28 cellular contexts compared by ENCODE assay signal in the genomic region with DNA sequence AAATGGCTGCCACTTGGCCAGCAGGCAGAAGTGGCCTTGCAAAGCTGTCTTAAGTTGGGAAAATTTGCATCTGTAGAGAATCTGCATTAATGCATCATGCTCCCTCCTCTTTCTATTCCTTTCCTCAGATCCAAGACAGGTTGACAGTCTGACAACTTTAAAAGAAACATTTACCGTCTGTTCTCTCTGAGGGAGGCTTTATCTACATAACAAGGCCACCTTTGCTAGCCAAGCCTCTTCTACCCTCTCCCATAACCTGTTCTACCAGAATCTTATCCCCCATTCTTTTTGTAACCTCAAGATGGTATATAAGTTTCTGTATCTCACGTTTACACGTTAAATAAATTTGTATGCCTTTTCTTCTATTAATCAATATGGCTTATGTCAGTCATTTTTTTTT.
"Had no signal": no experiment of that assay in that cellular context is flagged by ENCODE, and none has a peak within 500 bp of the region (broad histone marks: within the 10 kb centered on the region; RNA-seq: fewer than 3 reads in every experiment).

No MANE protein-coding gene starts in this region.

- H3K4me1 ChIP-seq: esophagus muscularis mucosa, gastroesophageal sphincter had no signal

- H3K27ac ChIP-seq: brain microvascular endothelial cell, coronary artery, dorsolateral prefrontal cortex, esophagus muscularis mucosa, gastroesophageal sphincter had no signal

- DNase-seq: activated CD4-positive, alpha-beta memory T cell treated with anti-CD3 and anti-CD28 coated beads, Interleukin-2, amount 10 ng/mL, durations not matched to agents 7 days and 5 days; activated CD4-positive, alpha-beta T cell treated with anti-CD3 and anti-CD28 coated beads for 1 hour; activated CD4-positive, alpha-beta T cell treated with anti-CD3 and anti-CD28 coated beads for 4 hours; activated CD4-positive, alpha-beta T cell treated with anti-CD3 and anti-CD28 coated beads, Interleukin-2, amount 10 ng/mL, durations not matched to agents 7 days and 5 days; activated CD4-positive, alpha-beta T cell treated with anti-CD3 and anti-CD28 coated beads, Interleukin-2, amount 50 U/mL, for 4 hours; activated CD8-positive, alpha-beta memory T cell treated with anti-CD3 and anti-CD28 coated beads, Interleukin-2, amount 50 U/mL, for 48 hours; activated gamma-delta T cell; activated naive CD4-positive, alpha-beta T cell; activated naive CD4-positive, alpha-beta T cell treated with anti-CD3 and anti-CD28 coated beads, Interleukin-2, amount 10 ng/mL, durations not matched to agents 7 days and 5 days; activated naive CD8-positive, alpha-beta T cell treated with anti-CD3 and anti-CD28 coated beads, Interleukin-2, amount 10 ng/mL, durations not matched to agents 7 days and 5 days; activated T-cell treated with anti-CD3 and anti-CD28 coated beads for 4 hours; activated T-cell treated with anti-CD3 and anti-CD28 coated beads, Interleukin-2, amount 50 U/mL, for 24 hours; activated T-cell treated with anti-CD3 and anti-CD28 coated beads, Interleukin-2, amount 50 U/mL, for 72 hours; brain microvascular endothelial cell; dorsolateral prefrontal cortex; effector memory CD4-positive, alpha-beta T cell; erythroblast; foreskin melanocyte; head of caudate nucleus; T-helper 2 cell had no signal

- H3K4me3 Mint-ChIP-seq: activated CD4-positive, alpha-beta memory T cell treated with anti-CD3 and anti-CD28 coated beads, Interleukin-2, amount 10 ng/mL, durations not matched to agents 7 days and 5 days; activated CD4-positive, alpha-beta T cell treated with anti-CD3 and anti-CD28 coated beads, Interleukin-2, amount 10 ng/mL, durations not matched to agents 7 days and 5 days; activated naive CD4-positive, alpha-beta T cell treated with anti-CD3 and anti-CD28 coated beads, Interleukin-2, amount 10 ng/mL, durations not matched to agents 7 days and 5 days; activated naive CD8-positive, alpha-beta T cell treated with anti-CD3 and anti-CD28 coated beads, Interleukin-2, amount 10 ng/mL, durations not matched to agents 7 days and 5 days; activated T-cell treated with anti-CD3 and anti-CD28 coated beads, Interleukin-2, amount 50 U/mL, for 24 hours; activated T-cell treated with anti-CD3 and anti-CD28 coated beads, Interleukin-2, amount 50 U/mL, for 72 hours; central memory CD8-positive, alpha-beta T cell; dendritic cell treated with granulocyte-macrophage colony-stimulating factor and Interleukin-4, amounts not matched to agents 40 ng/mL and 50 ng/mL, for 4 days had no signal

- H3K4me3 ChIP-seq: coronary artery, dorsolateral prefrontal cortex, esophagus muscularis mucosa, gastroesophageal sphincter had no signal

- FAIRE-seq: astrocyte, bronchial epithelial cell had no signal

- H3K36me3 Mint-ChIP-seq: activated naive CD4-positive, alpha-beta T cell treated with anti-CD3 and anti-CD28 coated beads, Interleukin-2, amount 10 ng/mL, durations not matched to agents 7 days and 5 days; activated naive CD8-positive, alpha-beta T cell treated with anti-CD3 and anti-CD28 coated beads, Interleukin-2, amount 10 ng/mL, durations not matched to agents 7 days and 5 days had no signal

- ATAC-seq: activated naive CD4-positive, alpha-beta T cell treated with anti-CD3 and anti-CD28 coated beads, Interleukin-2, amount 50 U/mL, for 72 hours; activated T-cell treated with anti-CD3 and anti-CD28 coated beads, Interleukin-2, amount 50 U/mL, for 72 hours; gastroesophageal sphincter had no signal

- H3K27me3 Mint-ChIP-seq: activated CD4-positive, alpha-beta memory T cell treated with anti-CD3 and anti-CD28 coated beads, Interleukin-2, amount 10 ng/mL, durations not matched to agents 7 days and 5 days; activated CD4-positive, alpha-beta T cell treated with anti-CD3 and anti-CD28 coated beads, Interleukin-2, amount 10 ng/mL, durations not matched to agents 7 days and 5 days; activated naive CD4-positive, alpha-beta T cell treated with anti-CD3 and anti-CD28 coated beads, Interleukin-2, amount 10 ng/mL, durations not matched to agents 7 days and 5 days; activated naive CD8-positive, alpha-beta T cell treated with anti-CD3 and anti-CD28 coated beads, Interleukin-2, amount 10 ng/mL, durations not matched to agents 7 days and 5 days; activated T-cell treated with anti-CD3 and anti-CD28 coated beads, Interleukin-2, amount 50 U/mL, for 24 hours; central memory CD8-positive, alpha-beta T cell; dendritic cell treated with granulocyte-macrophage colony-stimulating factor and Interleukin-4, amounts not matched to agents 40 ng/mL and 50 ng/mL, for 4 days had no signal

- H3K27ac Mint-ChIP-seq: activated CD4-positive, alpha-beta memory T cell treated with anti-CD3 and anti-CD28 coated beads, Interleukin-2, amount 10 ng/mL, durations not matched to agents 7 days and 5 days; activated CD4-positive, alpha-beta T cell treated with anti-CD3 and anti-CD28 coated beads, Interleukin-2, amount 10 ng/mL, durations not matched to agents 7 days and 5 days; activated naive CD4-positive, alpha-beta T cell treated with anti-CD3 and anti-CD28 coated beads, Interleukin-2, amount 10 ng/mL, durations not matched to agents 7 days and 5 days; activated naive CD4-positive, alpha-beta T cell treated with anti-CD3 and anti-CD28 coated beads, Interleukin-2, amount 50 U/mL, for 72 hours; activated naive CD8-positive, alpha-beta T cell treated with anti-CD3 and anti-CD28 coated beads, Interleukin-2, amount 10 ng/mL, durations not matched to agents 7 days and 5 days; activated T-cell treated with anti-CD3 and anti-CD28 coated beads, Interleukin-2, amount 50 U/mL, for 24 hours; activated T-cell treated with anti-CD3 and anti-CD28 coated beads, Interleukin-2, amount 50 U/mL, for 72 hours; dendritic cell treated with granulocyte-macrophage colony-stimulating factor and Interleukin-4, amounts not matched to agents 40 ng/mL and 50 ng/mL, for 4 days had no signal

- H3K27me3 ChIP-seq: brain microvascular endothelial cell, dorsolateral prefrontal cortex, esophagus muscularis mucosa, gastroesophageal sphincter had no signal

- H3K4me1 Mint-ChIP-seq: activated CD4-positive, alpha-beta memory T cell treated with anti-CD3 and anti-CD28 coated beads, Interleukin-2, amount 10 ng/mL, durations not matched to agents 7 days and 5 days; activated CD4-positive, alpha-beta T cell treated with anti-CD3 and anti-CD28 coated beads, Interleukin-2, amount 10 ng/mL, durations not matched to agents 7 days and 5 days; activated naive CD4-positive, alpha-beta T cell treated with anti-CD3 and anti-CD28 coated beads, Interleukin-2, amount 10 ng/mL, durations not matched to agents 7 days and 5 days; activated naive CD8-positive, alpha-beta T cell treated with anti-CD3 and anti-CD28 coated beads, Interleukin-2, amount 10 ng/mL, durations not matched to agents 7 days and 5 days; central memory CD8-positive, alpha-beta T cell had no signal

- H3K36me3 ChIP-seq: brain microvascular endothelial cell, esophagus muscularis mucosa, gastroesophageal sphincter had no signal
